ENCODE assay signal across 13 cellular contexts in genomic region chr12:34406228-34406995, GRCh38.
DNase-seq lines count a peak whose midpoint lies in the region; ATAC-seq and TF ChIP-seq lines count a peak whose summit lies in the region.
"Had no signal": no experiment of that assay in that cellular context is flagged by ENCODE, and none has a peak within 500 bp of the region (broad histone marks: within the 10 kb centered on the region; RNA-seq: fewer than 3 reads in every experiment).

No MANE protein-coding gene starts in this region.

- no peak overlapping the region for H3K27ac Mint-ChIP-seq in activated B cell treated with CpG ODN at 0.5 μM for 24 hours
- no peak overlapping the region for H3K27ac Mint-ChIP-seq in CD4-positive, alpha-beta memory T cell
- H3K27ac Mint-ChIP-seq: IgD-negative memory B cell had no signal

- H3K9me3 Mint-ChIP-seq in activated B cell treated with CpG ODN at 0.5 μM for 24 hours, result peaks cover 30% of the 10 kb centered on the region
- peaks cover 0 to 83% (median 56%) of the 10 kb centered on the region in 8 donors for H3K9me3 Mint-ChIP-seq in CD4-positive, alpha-beta memory T cell

- 71 to 80% (median 75%) methylated on average over 13 to 18 of the region's 18 CpGs for WGBS in stomach, 5 donors

- H3K36me3 ChIP-seq in stomach, result no peaks in the 10 kb centered on the region
- no peaks in the 10 kb centered on the region for H3K36me3 ChIP-seq in CD4-positive, alpha-beta memory T cell (ENCODE audit: insufficient read depth, low read length)
- H3K36me3 ChIP-seq: cardiac muscle cell had no signal

- peaks cover 30 to 100% (median 95%) of the 10 kb centered on the region in 4 donors for H3K9me3 ChIP-seq in stomach
- peaks cover 0 to 37% of the 10 kb centered on the region in 2 donors for H3K9me3 ChIP-seq in CD4-positive, alpha-beta memory T cell (ENCODE audit: control insufficient read depth in 1 of 2, low read length in 2 of 2)

- intact Hi-C loops in activated B cell treated with CpG ODN at 0.5 μM for 24 hours (cut with micrococcal nuclease), result no loop called here
- intact Hi-C loops in stomach (cut with DNase I; ENCODE audit: low total_unique reads), result no loop called here
- intact Hi-C loops in CD4-positive, alpha-beta memory T cell (cut with micrococcal nuclease), result no loop called here

- no peak for TF ChIP-seq EP300 in stomach (IDR thresholded peaks at IDR 0.05)

- no peaks in the 10 kb centered on the region for H3K4me1 ChIP-seq in stomach
- no peaks in the 10 kb centered on the region for H3K4me1 ChIP-seq in CD4-positive, alpha-beta memory T cell (ENCODE audit: insufficient read depth, low read length)

- ATAC-seq in activated B cell treated with CpG ODN at 0.5 μM for 24 hours (ENCODE audit: low read depth) (no peak), GM21526 (IDR thresholded peaks at IDR 0.05; ENCODE audit: low FRiP score, unreplicated experiment) (no peak)

- no peak overlapping the region for H3K4me3 ChIP-seq in stomach
- H3K4me3 ChIP-seq in CD4-positive, alpha-beta memory T cell (ENCODE audit: low read length in 2 of 2), result no peak overlapping the region
- H3K4me3 ChIP-seq: cardiac muscle cell had no signal

- H3K4me1 Mint-ChIP-seq in activated B cell treated with CpG ODN at 0.5 μM for 24 hours, result no peaks in the 10 kb centered on the region
- H3K4me1 Mint-ChIP-seq in CD4-positive, alpha-beta memory T cell, result no peaks in the 10 kb centered on the region
- H3K4me1 Mint-ChIP-seq: IgD-negative memory B cell had no signal

- H3K27me3 ChIP-seq in stomach, result no peaks in the 10 kb centered on the region
- no peaks in the 10 kb centered on the region for H3K27me3 ChIP-seq in CD4-positive, alpha-beta memory T cell (ENCODE audit: insufficient read depth, low read length)
- H3K27me3 ChIP-seq: cardiac muscle cell had no signal

- no peak for TF ChIP-seq POLR2A in stomach (IDR thresholded peaks at IDR 0.05)

- POLR2A ChIA-PET in activated B cell treated with CpG ODN at 0.5 μM for 24 hours (lab: Charles Lee), result no interaction called here
- POLR2A ChIA-PET in CD4-positive, alpha-beta memory T cell (lab: Charles Lee; ENCODE audit: partially characterized antibody), result no interaction called here

- peaks cover 7% of the 10 kb centered on the region for H3K36me3 Mint-ChIP-seq in activated B cell treated with CpG ODN at 0.5 μM for 24 hours (ENCODE audit: low read depth)
- peaks cover 1 to 7% of the 10 kb centered on the region in 2 donors for H3K36me3 Mint-ChIP-seq in CD4-positive, alpha-beta memory T cell
- H3K36me3 Mint-ChIP-seq: IgD-negative memory B cell had no signal

- peak; percentile 14 for DNase-seq in activated CD4-positive, CD25-positive, alpha-beta regulatory T cell treated with anti-CD3 and anti-CD28 coated beads, Interleukin-2, amount 50 U/mL, for 72 hours
- no peak for DNase-seq in activated CD4-positive, CD25-positive, alpha-beta regulatory T cell (lab: John Stamatoyannopoulos, UW)
- DNase-seq in activated B cell treated with CpG ODN at 0.5 μM for 24 hours (peak; percentile 2), iPS-NIHi11 (ENCODE audit: low spot score) (peak; percentile 0), stomach (peak; percentile 16), C1 segment of cervical spinal cord (lab: John Stamatoyannopoulos, UW) (no peak)
- DNase-seq in CD4-positive, alpha-beta memory T cell, result no peak
- DNase-seq: erythroblast, hypothalamus, NCI-H226 had no signal

- H3K27ac ChIP-seq in stomach, result no peak overlapping the region
- no peak overlapping the region for H3K27ac ChIP-seq in CD4-positive, alpha-beta memory T cell (ENCODE audit: low read depth, low read length)
- H3K27ac ChIP-seq: cardiac muscle cell had no signal

- H3K4me3 Mint-ChIP-seq in activated B cell treated with CpG ODN at 0.5 μM for 24 hours, result no peak overlapping the region
- no peak overlapping the region for H3K4me3 Mint-ChIP-seq in CD4-positive, alpha-beta memory T cell

- no peaks in the 10 kb centered on the region for H3K27me3 Mint-ChIP-seq in activated B cell treated with CpG ODN at 0.5 μM for 24 hours
- no peaks in the 10 kb centered on the region for H3K27me3 Mint-ChIP-seq in CD4-positive, alpha-beta memory T cell
- H3K27me3 Mint-ChIP-seq: IgD-negative memory B cell had no signal

- CTCF ChIA-PET in activated B cell treated with CpG ODN at 0.5 μM for 24 hours (lab: Charles Lee), result no interaction called here
- CTCF ChIA-PET in CD4-positive, alpha-beta memory T cell (lab: Charles Lee; ENCODE audit: partially characterized antibody), result no interaction called here

- TF ChIP-seq CTCF in activated B cell treated with CpG ODN at 0.5 μM for 24 hours (IDR thresholded peaks at IDR 0.05), result no peak
- no peak for TF ChIP-seq CTCF in stomach (IDR thresholded peaks at IDR 0.05)

Comparison
In these comparisons a context has a peak if more than half of its experiments do, and no peak if none do; other contexts are left out.
1. DNase-seq: peak in activated CD4-positive, CD25-positive, alpha-beta regulatory T cell treated with anti-CD3 and anti-CD28 coated beads, Interleukin-2, amount 50 U/mL, for 72 hours (single experiment), activated B cell treated with CpG ODN at 0.5 μM for 24 hours (single experiment), iPS-NIHi11 (single experiment) and stomach (single experiment); none in activated CD4-positive, CD25-positive, alpha-beta regulatory T cell (0 of 4), CD4-positive, alpha-beta memory T cell (0 of 5) and C1 segment of cervical spinal cord (0 of 14).